Comparison of ENCODE assay signal across 7 cellular contexts in the genomic region with DNA sequence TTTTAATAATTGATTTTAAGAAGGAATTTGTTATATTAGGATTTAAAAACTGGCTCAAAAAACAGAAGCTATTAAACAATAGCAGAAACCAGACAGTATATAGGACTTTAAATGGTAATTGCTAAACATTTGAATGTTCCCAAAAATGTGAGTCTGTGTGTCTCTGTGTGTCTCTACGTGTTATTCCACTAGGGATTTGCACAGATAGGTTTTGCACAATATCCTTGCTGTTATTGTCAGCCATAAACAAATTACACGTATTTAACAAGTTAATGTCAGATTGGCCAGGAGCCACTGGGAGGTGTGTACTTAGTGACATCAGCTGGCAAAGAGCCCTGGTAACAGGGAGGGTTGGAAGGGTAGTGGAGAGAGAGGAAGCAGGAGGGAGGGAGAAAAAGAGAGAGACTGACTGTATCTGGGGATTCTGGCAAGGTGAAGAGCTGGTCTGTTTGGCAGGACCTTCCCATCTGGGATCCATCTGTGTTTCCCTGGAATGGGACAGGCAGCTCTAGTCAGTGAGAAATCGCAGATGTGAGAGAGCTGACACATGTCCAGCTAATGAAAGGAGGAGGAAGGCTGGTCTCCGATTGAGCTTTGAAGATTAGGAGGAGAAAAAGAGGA.
DNase-seq lines count a peak whose midpoint lies in the region; ATAC-seq and TF ChIP-seq lines count a peak whose summit lies in the region.

No MANE protein-coding gene starts in this region.

- no peak for ATAC-seq in activated CD8-positive, alpha-beta memory T cell treated with anti-CD3 and anti-CD28 coated beads, Interleukin-2, amount 10 ng/mL, durations not matched to agents 7 days and 5 days
- ATAC-seq in GM19397 (IDR thresholded peaks at IDR 0.05; ENCODE audit: unreplicated experiment) (no peak), HG03097 (IDR thresholded peaks at IDR 0.05; ENCODE audit: low FRiP score, unreplicated experiment) (no peak)

- H3F3A ChIP-seq in OCI-LY1 (ENCODE audit: insufficient read depth, low read length): no peaks in the 10 kb centered on the region

- no peaks in the 10 kb centered on the region for H3K27me3 Mint-ChIP-seq in activated CD8-positive, alpha-beta memory T cell treated with anti-CD3 and anti-CD28 coated beads, Interleukin-2, amount 10 ng/mL, durations not matched to agents 7 days and 5 days

- CTCF ChIA-PET in activated CD8-positive, alpha-beta memory T cell treated with anti-CD3 and anti-CD28 coated beads, Interleukin-2, amount 10 ng/mL, durations not matched to agents 7 days and 5 days (lab: Charles Lee): interaction anchor here (1.4 kb wide), 1 partner anchor 22 kb away, joined by 4 read pairs; no protein-coding TSS in a partner anchor

- no peaks in the 10 kb centered on the region for H3K9me3 Mint-ChIP-seq in activated CD8-positive, alpha-beta memory T cell treated with anti-CD3 and anti-CD28 coated beads, Interleukin-2, amount 10 ng/mL, durations not matched to agents 7 days and 5 days (ENCODE audit: low read depth)

- TF ChIP-seq CTCF in OCI-LY1 (IDR thresholded peaks at IDR 0.05; ENCODE audit: low read length): no peak

- H3K18ac ChIP-seq in mesendoderm (ENCODE audit: low read length): no peak overlapping the region

- no peak overlapping the region for H2AFZ ChIP-seq in OCI-LY1 (ENCODE audit: low read length)

- H3K36me3 ChIP-seq in OCI-LY1 (ENCODE audit: insufficient read depth, low read length) (no peaks in the 10 kb centered on the region), endocrine pancreas (ENCODE audit: control insufficient read depth, insufficient read depth, low read length) (no peaks in the 10 kb centered on the region), mesendoderm (ENCODE audit: control insufficient read depth, insufficient read depth, low read length) (no peaks in the 10 kb centered on the region)

- H3K27me3 ChIP-seq in OCI-LY1 (ENCODE audit: insufficient read depth, low read length) (no peaks in the 10 kb centered on the region), endocrine pancreas (ENCODE audit: control insufficient read depth, insufficient read depth, low read length) (no peaks in the 10 kb centered on the region), mesendoderm (ENCODE audit: insufficient read depth, low read length, poor library complexity) (no peaks in the 10 kb centered on the region)

- H3K9me3 ChIP-seq in OCI-LY1 (ENCODE audit: low read length) (no peaks in the 10 kb centered on the region), endocrine pancreas (ENCODE audit: control insufficient read depth, low read length) (no peaks in the 10 kb centered on the region)

- no peaks in the 10 kb centered on the region for H3K4me1 Mint-ChIP-seq in activated CD8-positive, alpha-beta memory T cell treated with anti-CD3 and anti-CD28 coated beads, Interleukin-2, amount 10 ng/mL, durations not matched to agents 7 days and 5 days

- H3K4me2 ChIP-seq in OCI-LY1 (ENCODE audit: low read length): peak overlapping the region; percentile 34
- no peak overlapping the region for H3K4me2 ChIP-seq in mesendoderm (ENCODE audit: low read length)

- H3K9me2 ChIP-seq in OCI-LY1 (ENCODE audit: low read depth, low read length): no peaks in the 10 kb centered on the region

- peaks cover 21% of the 10 kb centered on the region for H3K36me3 Mint-ChIP-seq in activated CD8-positive, alpha-beta memory T cell treated with anti-CD3 and anti-CD28 coated beads, Interleukin-2, amount 10 ng/mL, durations not matched to agents 7 days and 5 days

- peak overlapping the region; percentile 34 for H3K27ac ChIP-seq in OCI-LY1 (ENCODE audit: low read depth, low read length, poor library complexity, severe bottlenecking)
- H3K27ac ChIP-seq in mesendoderm (ENCODE audit: low read depth, low read length): no peak overlapping the region

- H4K8ac ChIP-seq in mesendoderm (ENCODE audit: low read depth, low read length): no peak overlapping the region

- no peaks in the 10 kb centered on the region for H4K20me1 ChIP-seq in OCI-LY1 (ENCODE audit: insufficient read depth, low read length)

- H2AK5ac ChIP-seq in mesendoderm (ENCODE audit: low read length): no peak overlapping the region

- H3K4me3 ChIP-seq in OCI-LY1 (ENCODE audit: low read depth, low read length, poor library complexity, severe bottlenecking): no peak overlapping the region
- H3K4me3 ChIP-seq in endocrine pancreas (ENCODE audit: control insufficient read depth, insufficient read depth, low read length): peak overlapping the region; percentile 91
- no peak overlapping the region for H3K4me3 ChIP-seq in mesendoderm (ENCODE audit: low read length)

- no peak overlapping the region for H3K4me3 Mint-ChIP-seq in activated CD8-positive, alpha-beta memory T cell treated with anti-CD3 and anti-CD28 coated beads, Interleukin-2, amount 10 ng/mL, durations not matched to agents 7 days and 5 days

- H3K79me1 ChIP-seq in mesendoderm (ENCODE audit: low read length): no peaks in the 10 kb centered on the region

- no peak overlapping the region for H2BK15ac ChIP-seq in mesendoderm (replicated peaks; ENCODE audit: low read depth)

- H3K4ac ChIP-seq in mesendoderm (ENCODE audit: low read depth, low read length): no peak overlapping the region

- DNase-seq in HT1080 (ENCODE audit: low read depth) (peak; percentile 75), mesendoderm (peak; percentile 64)
- no peak for DNase-seq in activated CD8-positive, alpha-beta memory T cell treated with anti-CD3 and anti-CD28 coated beads, Interleukin-2, amount 10 ng/mL, durations not matched to agents 7 days and 5 days

- H3K4me1 ChIP-seq in OCI-LY1 (ENCODE audit: insufficient read depth, low read length, severe bottlenecking) (peaks cover 27% of the 10 kb centered on the region), endocrine pancreas (ENCODE audit: control insufficient read depth, insufficient read depth, low read length) (peaks cover 13% of the 10 kb centered on the region), mesendoderm (ENCODE audit: control insufficient read depth, low read depth, low read length) (no peaks in the 10 kb centered on the region)

- no peak overlapping the region for H3K56ac ChIP-seq in mesendoderm (ENCODE audit: low read length)

- H4K5ac ChIP-seq in mesendoderm (ENCODE audit: low read length): no peak overlapping the region

- no peak overlapping the region for H2BK5ac ChIP-seq in mesendoderm (ENCODE audit: low read length)

- H3K9ac ChIP-seq in OCI-LY1 (ENCODE audit: low read length): no peak overlapping the region; the same call in 1 of the 2 replicates
- H3K9ac ChIP-seq in endocrine pancreas (ENCODE audit: control insufficient read depth, insufficient read depth, low read length): peak overlapping the region; percentile 92
- no peak overlapping the region for H3K9ac ChIP-seq in mesendoderm (ENCODE audit: low read length)

- no CpG with 5 or more reads among the region's 4 CpGs for WGBS in mesendoderm (ENCODE audit: extremely low coverage, insufficient coverage, low lambda C conversion rate)

- no peak overlapping the region for H3K23ac ChIP-seq in mesendoderm (ENCODE audit: low read length)

- no peak overlapping the region for H3K27ac Mint-ChIP-seq in activated CD8-positive, alpha-beta memory T cell treated with anti-CD3 and anti-CD28 coated beads, Interleukin-2, amount 10 ng/mL, durations not matched to agents 7 days and 5 days

- no peaks in the 10 kb centered on the region for H3K79me2 ChIP-seq in OCI-LY1 (ENCODE audit: insufficient read depth, low read length)
- no peaks in the 10 kb centered on the region for H3K79me2 ChIP-seq in mesendoderm (ENCODE audit: control insufficient read depth, insufficient read depth, low read length)

- H2BK120ac ChIP-seq in mesendoderm (ENCODE audit: low read depth, low read length): no peak overlapping the region
